ENCODE assay signal across 35 cellular contexts in genomic region chr6:158259845-158260244, GRCh38.
"Had no signal": no experiment of that assay in that cellular context is flagged by ENCODE, and none has a peak within 500 bp of the region (broad histone marks: within the 10 kb centered on the region; RNA-seq: fewer than 3 reads in every experiment).

No MANE protein-coding gene starts in this region.

- H3K36me3 Mint-ChIP-seq: activated CD4-positive, alpha-beta memory T cell treated with anti-CD3 and anti-CD28 coated beads for 36 hours had no signal

- H3K4me3 ChIP-seq: adrenal gland had no signal

- H3K27me3 ChIP-seq: adrenal gland had no signal

- H3K4me1 ChIP-seq: adrenal gland had no signal

- H3K36me3 ChIP-seq: adrenal gland had no signal

- H3K9me3 ChIP-seq: adrenal gland had no signal

- ATAC-seq: activated CD8-positive, alpha-beta T cell treated with anti-CD3 and anti-CD28 coated beads for 36 hours; activated naive CD4-positive, alpha-beta T cell treated with anti-CD3 and anti-CD28 coated beads, Interleukin-2, amount 50 U/mL, for 72 hours; activated T-cell treated with anti-CD3 and anti-CD28 coated beads, Interleukin-2, amount 50 U/mL, for 4 hours; activated T-cell treated with anti-CD3 and anti-CD28 coated beads, Interleukin-2, amount 50 U/mL, for 72 hours; activated T-helper 17 cell treated with anti-CD3 and anti-CD28 coated beads, Interleukin-2, amount 50 U/mL, for 72 hours had no signal

- H3K9me3 Mint-ChIP-seq: activated B cell treated with CpG ODN at 0.5 μM for 24 hours; activated CD4-positive, alpha-beta memory T cell treated with anti-CD3 and anti-CD28 coated beads for 36 hours; activated CD4-positive, alpha-beta T cell treated with anti-CD3 and anti-CD28 coated beads, Interleukin-2, amount 10 ng/mL, durations not matched to agents 24 days and 14 days; activated CD8-positive, alpha-beta T cell treated with anti-CD3 and anti-CD28 coated beads for 36 hours; activated naive CD4-positive, alpha-beta T cell treated with anti-CD3 and anti-CD28 coated beads for 36 hours; activated naive CD4-positive, alpha-beta T cell treated with anti-CD3 and anti-CD28 coated beads, Interleukin-2, amount 50 U/mL, for 72 hours; activated naive CD8-positive, alpha-beta T cell treated with anti-CD3 and anti-CD28 coated beads for 36 hours; activated T-cell treated with anti-CD3 and anti-CD28 coated beads, Interleukin-2, amount 50 U/mL, for 4 hours; activated T-cell treated with anti-CD3 and anti-CD28 coated beads, Interleukin-2, amount 50 U/mL, for 72 hours; activated T-helper 1 cell treated with anti-CD3 and anti-CD28 coated beads, Interleukin-12 subunit alpha, Interleukin-12 subunit beta, Interleukin-2, Interleukin-4 antibody, amounts not matched to agents 30 ng/mL and 10 ng/mL and 1 ng/mL, durations not matched to agents 14 hours and 24 hours and 36 hours; activated T-helper 17 cell treated with anti-CD3 and anti-CD28 coated beads, Interleukin-2, amount 50 U/mL, for 72 hours; T-helper 1 cell treated with Interleukin-12 subunit alpha and Interleukin-12 subunit beta and Interleukin-4 antibody, amounts not matched to agents 30 μg/mL and 1 μg/mL, for 36 hours; T-helper 2 cell treated with Interferon-gamma antibody and Interleukin-4, amounts not matched to agents 5 μg/mL and 100 μg/mL, for 36 hours had no signal

- H3K4me3 Mint-ChIP-seq: activated B cell treated with CpG ODN at 0.5 μM for 24 hours; activated CD4-positive, alpha-beta memory T cell treated with anti-CD3 and anti-CD28 coated beads for 36 hours; activated CD4-positive, alpha-beta T cell treated with anti-CD3 and anti-CD28 coated beads, Interleukin-2, amount 10 ng/mL, durations not matched to agents 24 days and 14 days; activated CD8-positive, alpha-beta T cell treated with anti-CD3 and anti-CD28 coated beads for 36 hours; activated naive CD4-positive, alpha-beta T cell treated with anti-CD3 and anti-CD28 coated beads for 36 hours; activated naive CD8-positive, alpha-beta T cell treated with anti-CD3 and anti-CD28 coated beads for 36 hours; activated T-cell treated with anti-CD3 and anti-CD28 coated beads, Interleukin-2, amount 50 U/mL, for 4 hours; activated T-cell treated with anti-CD3 and anti-CD28 coated beads, Interleukin-2, amount 50 U/mL, for 72 hours; activated T-helper 1 cell treated with anti-CD3 and anti-CD28 coated beads, Interleukin-12 subunit alpha, Interleukin-12 subunit beta, Interleukin-2, Interleukin-4 antibody, amounts not matched to agents 30 ng/mL and 10 ng/mL and 1 ng/mL, durations not matched to agents 14 hours and 24 hours and 36 hours; activated T-helper 17 cell treated with anti-CD3 and anti-CD28 coated beads, Interleukin-2, amount 50 U/mL, for 72 hours; brain; T-helper 1 cell treated with Interleukin-12 subunit alpha and Interleukin-12 subunit beta and Interleukin-4 antibody, amounts not matched to agents 30 μg/mL and 1 μg/mL, for 36 hours; T-helper 2 cell treated with Interferon-gamma antibody and Interleukin-4, amounts not matched to agents 5 μg/mL and 100 μg/mL, for 36 hours had no signal

- DNase-seq: activated B cell treated with CpG ODN at 0.5 μM for 24 hours; activated CD4-positive, alpha-beta memory T cell treated with anti-CD3 and anti-CD28 coated beads for 36 hours; activated CD4-positive, alpha-beta T cell treated with anti-CD3 and anti-CD28 coated beads for 4 hours; activated CD4-positive, alpha-beta T cell treated with anti-CD3 and anti-CD28 coated beads, Interleukin-2, amount 10 ng/mL, durations not matched to agents 24 days and 14 days; activated CD4-positive, alpha-beta T cell treated with anti-CD3 and anti-CD28 coated beads, Interleukin-2, amount 50 U/mL, for 1 hour; activated CD4-positive, alpha-beta T cell treated with anti-CD3 and anti-CD28 coated beads, Interleukin-2, amount 50 U/mL, for 4 hours; activated CD4-positive, CD25-positive, alpha-beta regulatory T cell treated with anti-CD3 and anti-CD28 coated beads, Interleukin-2, amount 50 U/mL, for 72 hours; activated CD8-positive, alpha-beta memory T cell treated with anti-CD3 and anti-CD28 coated beads, Interleukin-2, amount 50 U/mL, for 4 hours; activated CD8-positive, alpha-beta T cell treated with anti-CD3 and anti-CD28 coated beads for 36 hours; activated effector memory CD4-positive, alpha-beta T cell treated with anti-CD3 and anti-CD28 coated beads, Interleukin-2, amount 50 U/mL, for 16 hours; activated gamma-delta T cell treated with Interleukin-2 at 50 U/mL for 16 hours; activated naive CD4-positive, alpha-beta T cell; activated naive CD4-positive, alpha-beta T cell treated with anti-CD3 and anti-CD28 coated beads for 36 hours; activated naive CD4-positive, alpha-beta T cell treated with anti-CD3 and anti-CD28 coated beads, Interleukin-2, amount 50 U/mL, for 16 hours; activated naive CD8-positive, alpha-beta T cell treated with anti-CD3 and anti-CD28 coated beads for 36 hours; activated T-cell treated with anti-CD3 and anti-CD28 coated beads for 4 hours; activated T-cell treated with anti-CD3 and anti-CD28 coated beads, Interleukin-2, amount 50 U/mL, for 1 hour; activated T-cell treated with anti-CD3 and anti-CD28 coated beads, Interleukin-2, amount 50 U/mL, for 4 hours; activated T-cell treated with anti-CD3 and anti-CD28 coated beads, Interleukin-2, amount 50 U/mL, for 72 hours; adrenal gland; amniotic stem cell; aorta; central memory CD4-positive, alpha-beta T cell; T-helper 1 cell; T-helper 2 cell; T-helper 9 cell had no signal

- H3K27ac ChIP-seq: adrenal gland, VCaP had no signal

- H3K27ac Mint-ChIP-seq: activated B cell treated with CpG ODN at 0.5 μM for 24 hours; activated CD4-positive, alpha-beta memory T cell treated with anti-CD3 and anti-CD28 coated beads for 36 hours; activated CD4-positive, alpha-beta T cell treated with anti-CD3 and anti-CD28 coated beads, Interleukin-2, amount 10 ng/mL, durations not matched to agents 24 days and 14 days; activated CD8-positive, alpha-beta T cell treated with anti-CD3 and anti-CD28 coated beads for 36 hours; activated naive CD4-positive, alpha-beta T cell treated with anti-CD3 and anti-CD28 coated beads for 36 hours; activated naive CD4-positive, alpha-beta T cell treated with anti-CD3 and anti-CD28 coated beads, Interleukin-2, amount 50 U/mL, for 72 hours; activated naive CD8-positive, alpha-beta T cell treated with anti-CD3 and anti-CD28 coated beads for 36 hours; activated T-cell treated with anti-CD3 and anti-CD28 coated beads, Interleukin-2, amount 50 U/mL, for 72 hours; activated T-helper 17 cell treated with anti-CD3 and anti-CD28 coated beads, Interleukin-2, amount 50 U/mL, for 72 hours; brain; T-helper 1 cell treated with Interleukin-12 subunit alpha and Interleukin-12 subunit beta and Interleukin-4 antibody, amounts not matched to agents 30 μg/mL and 1 μg/mL, for 36 hours; T-helper 2 cell treated with Interferon-gamma antibody and Interleukin-4, amounts not matched to agents 5 μg/mL and 100 μg/mL, for 36 hours had no signal

- FAIRE-seq: astrocyte, TTC549 had no signal

- H3K27me3 Mint-ChIP-seq: activated B cell treated with CpG ODN at 0.5 μM for 24 hours; activated CD4-positive, alpha-beta memory T cell treated with anti-CD3 and anti-CD28 coated beads for 36 hours; activated CD4-positive, alpha-beta T cell treated with anti-CD3 and anti-CD28 coated beads, Interleukin-2, amount 10 ng/mL, durations not matched to agents 24 days and 14 days; activated CD8-positive, alpha-beta T cell treated with anti-CD3 and anti-CD28 coated beads for 36 hours; activated naive CD8-positive, alpha-beta T cell treated with anti-CD3 and anti-CD28 coated beads for 36 hours; activated T-helper 17 cell treated with anti-CD3 and anti-CD28 coated beads, Interleukin-2, amount 50 U/mL, for 72 hours; brain had no signal
